Comparison of ENCODE assay signal across 13 cellular contexts in genomic region chr11:66906077-66906929, GRCh38. TPM values are rescaled to one million over a fixed set of nuclear protein-coding genes. Genes with fewer than 3 reads are reported as not detected.
A peak's percentile ranks its signal among the peaks of the same experiment; 100 is the strongest.
DNase-seq lines count a peak whose midpoint lies in the region; ATAC-seq and TF ChIP-seq lines count a peak whose summit lies in the region.
"Had no signal": no experiment of that assay in that cellular context is flagged by ENCODE, and none has a peak within 500 bp of the region (broad histone marks: within the 10 kb centered on the region; RNA-seq: fewer than 3 reads in every experiment).

No MANE protein-coding gene starts in this region.

- H3K27me3 Mint-ChIP-seq in WTC11 (ENCODE audit: low read depth), result no peaks in the 10 kb centered on the region
- H3K27me3 Mint-ChIP-seq in T-helper 2 cell treated with Interferon-gamma antibody and Interleukin-4, amounts not matched to agents 5 μg/mL and 100 μg/mL, for 36 hours (ENCODE audit: low read depth), result no peaks in the 10 kb centered on the region
- H3K27me3 Mint-ChIP-seq in activated T-cell treated with anti-CD3 and anti-CD28 coated beads, Interleukin-2, amount 50 U/mL, for 72 hours (ENCODE audit: low read depth), result no peaks in the 10 kb centered on the region

- no peak overlapping the region; the same call in 1 of the 2 replicates for H3K4me3 Mint-ChIP-seq in WTC11
- H3K4me3 Mint-ChIP-seq in T-helper 2 cell treated with Interferon-gamma antibody and Interleukin-4, amounts not matched to agents 5 μg/mL and 100 μg/mL, for 36 hours, result no peak overlapping the region
- no peak overlapping the region for H3K4me3 Mint-ChIP-seq in activated T-cell treated with anti-CD3 and anti-CD28 coated beads, Interleukin-2, amount 50 U/mL, for 72 hours
- H3K4me3 Mint-ChIP-seq: CD4-positive, CD25-positive, alpha-beta regulatory T cell had no signal

- H3K27ac Mint-ChIP-seq in WTC11, result peak overlapping the region; percentile 86
- no peak overlapping the region for H3K27ac Mint-ChIP-seq in T-helper 2 cell treated with Interferon-gamma antibody and Interleukin-4, amounts not matched to agents 5 μg/mL and 100 μg/mL, for 36 hours
- no peak overlapping the region for H3K27ac Mint-ChIP-seq in activated T-cell treated with anti-CD3 and anti-CD28 coated beads, Interleukin-2, amount 50 U/mL, for 72 hours
- H3K27ac Mint-ChIP-seq: CD4-positive, CD25-positive, alpha-beta regulatory T cell had no signal

- peaks cover 50% of the 10 kb centered on the region for H3K4me1 Mint-ChIP-seq in WTC11
- no peaks in the 10 kb centered on the region for H3K4me1 Mint-ChIP-seq in T-helper 2 cell treated with Interferon-gamma antibody and Interleukin-4, amounts not matched to agents 5 μg/mL and 100 μg/mL, for 36 hours (ENCODE audit: low read depth)
- H3K4me1 Mint-ChIP-seq in activated T-cell treated with anti-CD3 and anti-CD28 coated beads, Interleukin-2, amount 50 U/mL, for 72 hours (ENCODE audit: low read depth), result no peaks in the 10 kb centered on the region
- H3K4me1 Mint-ChIP-seq: CD4-positive, CD25-positive, alpha-beta regulatory T cell had no signal

- no peaks in the 10 kb centered on the region; the same call in 1 of the 2 replicates for H3K36me3 ChIP-seq in H7 (replicated peaks; ENCODE audit: control insufficient read depth, insufficient read depth, low read length)

- no peaks in the 10 kb centered on the region for H3K36me3 Mint-ChIP-seq in WTC11
- H3K36me3 Mint-ChIP-seq in T-helper 2 cell treated with Interferon-gamma antibody and Interleukin-4, amounts not matched to agents 5 μg/mL and 100 μg/mL, for 36 hours (ENCODE audit: low read depth), result no peaks in the 10 kb centered on the region
- H3K36me3 Mint-ChIP-seq in activated T-cell treated with anti-CD3 and anti-CD28 coated beads, Interleukin-2, amount 50 U/mL, for 72 hours (ENCODE audit: insufficient read depth in 2 of 2), result no peaks in the 10 kb centered on the region

- ATAC-seq in WTC11 (peak; percentile 87), HG02571 (IDR thresholded peaks at IDR 0.05; ENCODE audit: unreplicated experiment) (no peak)
- ATAC-seq in activated T-cell treated with anti-CD3 and anti-CD28 coated beads, Interleukin-2, amount 50 U/mL, for 72 hours (replicated peaks in 1 of 2), result no peak

- CTCF ChIA-PET in WTC11 (lab: Charles Lee), result interaction anchor here (0.6 to 1.7 kb wide), 4 partner anchors 9 to 115 kb away, joined by 3 to 5 read pairs (median 4); no protein-coding TSS in a partner anchor

- no peaks in the 10 kb centered on the region for H3K9me3 Mint-ChIP-seq in WTC11
- no peaks in the 10 kb centered on the region for H3K9me3 Mint-ChIP-seq in T-helper 2 cell treated with Interferon-gamma antibody and Interleukin-4, amounts not matched to agents 5 μg/mL and 100 μg/mL, for 36 hours
- no peaks in the 10 kb centered on the region for H3K9me3 Mint-ChIP-seq in activated T-cell treated with anti-CD3 and anti-CD28 coated beads, Interleukin-2, amount 50 U/mL, for 72 hours
- H3K9me3 Mint-ChIP-seq: CD4-positive, CD25-positive, alpha-beta regulatory T cell had no signal

- POLR2A ChIA-PET in WTC11 (lab: Charles Lee), result no interaction called here

- TF ChIP-seq CTCF in WTC11 (IDR thresholded peaks at IDR 0.05), result no peak
- no peak for TF ChIP-seq CTCF in fibroblast of villous mesenchyme (IDR thresholded peaks at IDR 0.05; ENCODE audit: insufficient read depth, low read depth, low read length)

- H3K4me3 ChIP-seq in H7 (ENCODE audit: insufficient read depth, low read depth, low read length) (no peak overlapping the region), fibroblast of villous mesenchyme (ENCODE audit: low read depth, low read length) (no peak overlapping the region)

- DNase-seq in H7, result peak; percentile 80
- DNase-seq in WTC11 (ENCODE audit: low spot score), result no peak
- peak; percentile 40 for DNase-seq in fibroblast of villous mesenchyme (ENCODE audit: low read depth)
- peak; percentile 22 for DNase-seq in renal cortical epithelial cell (ENCODE audit: low read depth)
- DNase-seq in T-helper 2 cell treated with Interferon-gamma antibody and Interleukin-4, amounts not matched to agents 5 μg/mL and 100 μg/mL, for 36 hours (ENCODE audit: low spot score), result no peak
- no peak for DNase-seq in activated T-cell treated with anti-CD3 and anti-CD28 coated beads, Interleukin-2, amount 50 U/mL, for 72 hours
- no peak for DNase-seq in activated effector memory CD4-positive, alpha-beta T cell treated with Interleukin-2 at 50 U/mL for 16 hours
- DNase-seq: activated effector memory CD4-positive, alpha-beta T cell treated with anti-CD3 and anti-CD28 coated beads, Interleukin-2, amount 50 U/mL, for 16 hours; CD4-positive, CD25-positive, alpha-beta regulatory T cell; Karpas-422; NCI-H226; SIG-M5 had no signal

- no peaks in the 10 kb centered on the region for H3K27me3 ChIP-seq in H7 (ENCODE audit: control insufficient read depth, insufficient read depth, low read length)

TF ChIP-seq in WTC11, 78 proteins besides CTCF, POLR2A, EP300 and RAD21:
- 0 out of 2 replicates have a peak, but pooled peaks have one; percentile 18 for TF ChIP-seq USF2 (CRISPR knock-in tag; IDR thresholded peaks at IDR 0.05)
- peak; percentile 48; the same call in 1 of the 2 replicates for TF ChIP-seq ZNF423 (CRISPR knock-in tag; IDR thresholded peaks at IDR 0.05)
- no peak for TF ChIP-seq ELF4 (CRISPR knock-in tag; IDR thresholded peaks at IDR 0.05; ENCODE audit: low read depth)

RNA-seq across cellular contexts. Expression of gene LRFN4, which starts 49.4 kb away (rescaled TPM):
- 62.5 and 65.4 TPM in 2 replicates for total RNA-seq in H7 (2014; rRNA removed; shearing (Covaris generic))
- total RNA-seq in WTC11 (2021) (62.7 to 70.3 TPM (median 68.0 TPM) in 3 replicates), fibroblast of villous mesenchyme (9.9 and 14.5 TPM in 2 replicates), renal cortical epithelial cell (26.2 and 32.8 TPM in 2 replicates)
- 10 to 100 TPM; 13.4 to 18.3 TPM for total RNA-seq in activated T-cell treated with anti-CD3 and anti-CD28 coated beads, Interleukin-2, amount 50 U/mL, for 72 hours

RNA-seq across cellular contexts. Expression of gene PC, which starts 51.9 kb away (rescaled TPM):
- 18.4 and 26.6 TPM in 2 replicates for total RNA-seq in H7 (2014; rRNA removed; shearing (Covaris generic))
- total RNA-seq in WTC11 (2021) (22.1 to 27.2 TPM (median 25.6 TPM) in 3 replicates), fibroblast of villous mesenchyme (11.7 and 12.6 TPM in 2 replicates), renal cortical epithelial cell (5.4 and 9.5 TPM in 2 replicates)
- total RNA-seq in activated T-cell treated with anti-CD3 and anti-CD28 coated beads, Interleukin-2, amount 50 U/mL, for 72 hours, result 10 to 100 TPM in 1 of 2 donors, 1 to 10 TPM in 1; 9.1 to 12.7 TPM

Comparison
In these comparisons a context has a peak if more than half of its experiments do, and no peak if none do; other contexts are left out.
1. DNase-seq: peak in H7 (single experiment), fibroblast of villous mesenchyme (single experiment) and renal cortical epithelial cell (single experiment); none in WTC11 (single experiment), T-helper 2 cell treated with Interferon-gamma antibody and Interleukin-4, amounts not matched to agents 5 μg/mL and 100 μg/mL, for 36 hours (single experiment), activated T-cell treated with anti-CD3 and anti-CD28 coated beads, Interleukin-2, amount 50 U/mL, for 72 hours (0 of 2) and activated effector memory CD4-positive, alpha-beta T cell treated with Interleukin-2 at 50 U/mL for 16 hours (single experiment).